8 cellular contexts compared by ENCODE assay signal in the genomic region with DNA sequence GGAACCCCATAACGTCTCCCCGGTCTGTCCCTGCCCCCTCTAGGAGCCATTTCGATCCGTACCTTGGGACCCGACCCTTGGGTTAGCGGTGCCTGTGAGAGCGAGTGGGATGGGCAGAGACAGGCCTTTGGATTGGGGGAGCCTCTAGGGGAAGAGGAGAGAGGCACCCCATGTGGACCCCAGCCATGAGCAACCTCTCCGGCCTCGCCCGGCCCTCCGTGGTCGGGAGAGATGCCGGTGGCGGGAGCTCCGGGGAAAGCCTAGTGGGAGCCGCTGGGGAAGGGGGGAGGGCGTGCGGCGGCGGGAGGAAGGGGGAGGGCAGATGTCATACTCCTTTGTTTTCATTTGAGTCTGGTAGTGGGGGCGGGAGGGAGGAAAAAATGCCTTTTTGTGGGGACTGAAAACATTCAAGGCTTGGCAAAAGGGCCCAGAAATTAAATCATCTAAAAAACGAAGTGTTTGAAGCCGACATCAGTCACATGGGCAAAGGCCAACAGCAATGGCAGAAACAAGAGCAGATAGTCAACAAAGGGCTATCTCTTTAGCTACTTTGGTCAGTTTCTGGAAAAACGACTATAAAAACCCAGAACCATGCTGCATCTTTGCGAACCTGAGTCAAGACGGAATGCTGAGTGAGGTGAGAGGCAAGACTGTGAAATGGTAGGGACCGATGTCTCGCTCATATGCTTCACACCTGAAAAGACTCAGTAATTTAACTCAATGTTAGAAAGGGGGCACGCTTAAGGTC. TPM values are rescaled to one million over a fixed set of nuclear protein-coding genes. Genes with fewer than 3 reads are reported as not detected.
DNase-seq lines count a peak whose midpoint lies in the region; TF ChIP-seq lines count a peak whose summit lies in the region.

No MANE protein-coding gene starts in this region.

- peak; percentile 25 for DNase-seq in SIG-M5 treated with dmso at 0.1 percent for 504 hours (lab: John Stamatoyannopoulos, UW; ENCODE audit: unreplicated experiment)
- no peak for DNase-seq in SIG-M5 (lab: John Stamatoyannopoulos, UW)
- DNase-seq in HAP-1 (ENCODE audit: low spot score in 2 of 2), result peak; percentile 36 to 75
- DNase-seq in Kasumi-1 (lab: John Stamatoyannopoulos, UW), result peak; percentile 43 to 69
- peak; percentile 39 for DNase-seq in T-helper 22 cell (ENCODE audit: low read depth)
- DNase-seq in colonic mucosa, result peak; percentile 70
- DNase-seq in kidney tubule cell (ENCODE audit: low spot score), result peak; percentile 57
- DNase-seq in stimulated activated CD4-positive, alpha-beta T cell treated with anti-CD3 and anti-CD28 coated beads, Interleukin-1b, Interleukin-23, amount 100 ng/mL, for 24 hours (ENCODE audit: low read depth in 4 of 4, low spot score in 1 of 4), result peak in 3 of 4 experiments; percentile 8 to 31 (median 30)

- H3K36me3 ChIP-seq in HAP-1 (replicated peaks) (peaks cover 28% of the 10 kb centered on the region), colonic mucosa (no peaks in the 10 kb centered on the region)

- H3K27me3 ChIP-seq in HAP-1 (ENCODE audit: low read depth) (no peaks in the 10 kb centered on the region), colonic mucosa (no peaks in the 10 kb centered on the region)

- H3K9me3 ChIP-seq in HAP-1 (no peaks in the 10 kb centered on the region), colonic mucosa (no peaks in the 10 kb centered on the region)

- peak overlapping the region; percentile 90 to 91 for H3K9ac ChIP-seq in colonic mucosa (ENCODE audit: low read depth in 2 of 2, low read length in 2 of 2)

- TF ChIP-seq CTCF in colonic mucosa (IDR thresholded peaks at IDR 0.05), result no peak

- peak overlapping the region; percentile 91 for H3K4me3 ChIP-seq in HAP-1
- H3K4me3 ChIP-seq in colonic mucosa, result peak overlapping the region; percentile 95

- H3K4me1 ChIP-seq in HAP-1 (peaks cover 22% of the 10 kb centered on the region), colonic mucosa (no peaks in the 10 kb centered on the region)

- in situ Hi-C loops in HAP-1 (cut with MboI; ENCODE audit: low sequenced_read_pairs), result no loop called here

- intact Hi-C loops in colonic mucosa (cut with DNase I), result no loop called here

- peak overlapping the region; percentile 83 for H3K27ac ChIP-seq in colonic mucosa

RNA-seq across cellular contexts. Expression of gene PTBP2, which starts 0.8 kb away (rescaled TPM):
- total RNA-seq in colonic mucosa, result 10 to 100 TPM in 1 of 2 donors, 1 to 10 TPM in 1; 9.1 to 17.0 TPM
